1 cellular context compared by ENCODE assay signal in the genomic region with DNA sequence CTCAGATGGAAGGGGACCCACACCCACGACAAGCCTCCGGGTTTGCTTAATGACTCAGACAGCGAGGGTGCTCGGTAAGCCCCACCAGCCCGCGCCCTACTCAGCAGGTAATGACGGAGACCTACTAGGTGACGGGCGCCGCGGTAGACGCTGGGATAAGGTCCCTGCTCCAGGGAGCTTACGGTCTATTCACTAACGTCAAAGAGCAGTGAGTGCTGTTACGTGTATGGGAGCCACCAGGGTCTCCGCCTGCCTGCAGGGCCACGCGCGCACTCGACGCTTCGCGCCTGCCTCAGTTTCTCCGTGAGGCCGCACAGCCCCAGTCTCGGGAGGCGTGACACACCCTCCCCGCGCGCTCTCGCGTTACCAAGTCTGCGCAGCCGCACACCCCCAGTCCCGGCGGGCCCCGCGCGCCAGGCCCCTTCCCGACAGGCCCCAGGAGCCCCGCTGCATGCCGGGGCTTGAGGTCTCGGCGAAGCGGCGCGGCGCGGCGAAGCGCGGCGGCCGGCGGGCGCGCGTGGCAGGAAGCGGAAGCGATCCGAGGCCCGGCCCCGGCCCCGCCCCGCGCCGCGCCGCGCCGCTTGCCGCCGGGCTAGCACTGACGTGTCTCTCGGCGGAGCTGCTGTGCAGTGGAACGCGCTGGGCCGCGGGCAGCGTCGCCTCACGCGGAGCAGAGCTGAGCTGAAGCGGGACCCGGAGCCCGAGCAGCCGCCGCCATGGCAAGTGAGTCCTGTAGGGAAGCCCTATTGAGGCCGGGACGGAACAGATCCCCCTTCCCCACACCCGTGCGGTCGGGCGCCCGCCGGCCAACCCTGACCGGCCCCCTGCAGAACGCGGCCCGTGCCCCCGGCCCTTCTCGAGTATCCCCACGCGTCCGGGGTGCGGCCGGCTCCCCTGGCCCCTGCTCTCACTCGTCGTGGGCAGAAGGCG.
A peak's percentile ranks its signal among the peaks of the same experiment; 100 is the strongest.
TF ChIP-seq lines count a peak whose summit lies in the region.

A gene (plus strand): TSS at position 601 of the 930 bp plus-strand sequence. CDS start 116 bp downstream, at position 717.

TF ChIP-seq in WTC11, 78 proteins besides CTCF, POLR2A, EP300 and RAD21 (continued from another document and continues in another):
- TF ChIP-seq, protein P1, sequence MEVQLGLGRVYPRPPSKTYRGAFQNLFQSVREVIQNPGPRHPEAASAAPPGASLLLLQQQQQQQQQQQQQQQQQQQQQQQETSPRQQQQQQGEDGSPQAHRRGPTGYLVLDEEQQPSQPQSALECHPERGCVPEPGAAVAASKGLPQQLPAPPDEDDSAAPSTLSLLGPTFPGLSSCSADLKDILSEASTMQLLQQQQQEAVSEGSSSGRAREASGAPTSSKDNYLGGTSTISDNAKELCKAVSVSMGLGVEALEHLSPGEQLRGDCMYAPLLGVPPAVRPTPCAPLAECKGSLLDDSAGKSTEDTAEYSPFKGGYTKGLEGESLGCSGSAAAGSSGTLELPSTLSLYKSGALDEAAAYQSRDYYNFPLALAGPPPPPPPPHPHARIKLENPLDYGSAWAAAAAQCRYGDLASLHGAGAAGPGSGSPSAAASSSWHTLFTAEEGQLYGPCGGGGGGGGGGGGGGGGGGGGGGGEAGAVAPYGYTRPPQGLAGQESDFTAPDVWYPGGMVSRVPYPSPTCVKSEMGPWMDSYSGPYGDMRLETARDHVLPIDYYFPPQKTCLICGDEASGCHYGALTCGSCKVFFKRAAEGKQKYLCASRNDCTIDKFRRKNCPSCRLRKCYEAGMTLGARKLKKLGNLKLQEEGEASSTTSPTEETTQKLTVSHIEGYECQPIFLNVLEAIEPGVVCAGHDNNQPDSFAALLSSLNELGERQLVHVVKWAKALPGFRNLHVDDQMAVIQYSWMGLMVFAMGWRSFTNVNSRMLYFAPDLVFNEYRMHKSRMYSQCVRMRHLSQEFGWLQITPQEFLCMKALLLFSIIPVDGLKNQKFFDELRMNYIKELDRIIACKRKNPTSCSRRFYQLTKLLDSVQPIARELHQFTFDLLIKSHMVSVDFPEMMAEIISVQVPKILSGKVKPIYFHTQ (CRISPR knock-in tag; IDR thresholded peaks at IDR 0.05): no peak
- TF ChIP-seq CREB1 (CRISPR knock-in tag; IDR thresholded peaks at IDR 0.05): no peak
- TF ChIP-seq IRF2 (CRISPR knock-in tag; IDR thresholded peaks at IDR 0.05; ENCODE audit: borderline replicate concordance, low read depth): no peak
- TF ChIP-seq ZBTB21 (CRISPR knock-in tag; IDR thresholded peaks at IDR 0.05; ENCODE audit: borderline replicate concordance): peak; percentile 16; the same call in 1 of the 2 replicates
- TF ChIP-seq FOXK1 (CRISPR knock-in tag; IDR thresholded peaks at IDR 0.05): peak; percentile 14; the same call in 1 of the 2 replicates
- no peak for TF ChIP-seq JAZF1 (CRISPR knock-in tag; IDR thresholded peaks at IDR 0.05)
- TF ChIP-seq, protein P2, sequence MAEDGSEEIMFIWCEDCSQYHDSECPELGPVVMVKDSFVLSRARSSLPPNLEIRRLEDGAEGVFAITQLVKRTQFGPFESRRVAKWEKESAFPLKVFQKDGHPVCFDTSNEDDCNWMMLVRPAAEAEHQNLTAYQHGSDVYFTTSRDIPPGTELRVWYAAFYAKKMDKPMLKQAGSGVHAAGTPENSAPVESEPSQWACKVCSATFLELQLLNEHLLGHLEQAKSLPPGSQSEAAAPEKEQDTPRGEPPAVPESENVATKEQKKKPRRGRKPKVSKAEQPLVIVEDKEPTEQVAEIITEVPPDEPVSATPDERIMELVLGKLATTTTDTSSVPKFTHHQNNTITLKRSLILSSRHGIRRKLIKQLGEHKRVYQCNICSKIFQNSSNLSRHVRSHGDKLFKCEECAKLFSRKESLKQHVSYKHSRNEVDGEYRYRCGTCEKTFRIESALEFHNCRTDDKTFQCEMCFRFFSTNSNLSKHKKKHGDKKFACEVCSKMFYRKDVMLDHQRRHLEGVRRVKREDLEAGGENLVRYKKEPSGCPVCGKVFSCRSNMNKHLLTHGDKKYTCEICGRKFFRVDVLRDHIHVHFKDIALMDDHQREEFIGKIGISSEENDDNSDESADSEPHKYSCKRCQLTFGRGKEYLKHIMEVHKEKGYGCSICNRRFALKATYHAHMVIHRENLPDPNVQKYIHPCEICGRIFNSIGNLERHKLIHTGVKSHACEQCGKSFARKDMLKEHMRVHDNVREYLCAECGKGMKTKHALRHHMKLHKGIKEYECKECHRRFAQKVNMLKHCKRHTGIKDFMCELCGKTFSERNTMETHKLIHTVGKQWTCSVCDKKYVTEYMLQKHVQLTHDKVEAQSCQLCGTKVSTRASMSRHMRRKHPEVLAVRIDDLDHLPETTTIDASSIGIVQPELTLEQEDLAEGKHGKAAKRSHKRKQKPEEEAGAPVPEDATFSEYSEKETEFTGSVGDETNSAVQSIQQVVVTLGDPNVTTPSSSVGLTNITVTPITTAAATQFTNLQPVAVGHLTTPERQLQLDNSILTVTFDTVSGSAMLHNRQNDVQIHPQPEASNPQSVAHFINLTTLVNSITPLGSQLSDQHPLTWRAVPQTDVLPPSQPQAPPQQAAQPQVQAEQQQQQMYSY (CRISPR knock-in tag; IDR thresholded peaks at IDR 0.05): peak; percentile 23; the same call in 1 of the 2 replicates
- peak; percentile 94; the same call in 1 of the 2 replicates for TF ChIP-seq KAT7 (CRISPR knock-in tag; IDR thresholded peaks at IDR 0.05; ENCODE audit: borderline replicate concordance)
- no peak for TF ChIP-seq ZNF232 (CRISPR knock-in tag; IDR thresholded peaks at IDR 0.05)
- TF ChIP-seq HMGA2 (CRISPR knock-in tag; IDR thresholded peaks at IDR 0.05): no peak
- TF ChIP-seq, protein P3, sequence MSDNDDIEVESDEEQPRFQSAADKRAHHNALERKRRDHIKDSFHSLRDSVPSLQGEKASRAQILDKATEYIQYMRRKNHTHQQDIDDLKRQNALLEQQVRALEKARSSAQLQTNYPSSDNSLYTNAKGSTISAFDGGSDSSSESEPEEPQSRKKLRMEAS (CRISPR knock-in tag; IDR thresholded peaks at IDR 0.05): peak; percentile 92
- TF ChIP-seq, protein P4, sequence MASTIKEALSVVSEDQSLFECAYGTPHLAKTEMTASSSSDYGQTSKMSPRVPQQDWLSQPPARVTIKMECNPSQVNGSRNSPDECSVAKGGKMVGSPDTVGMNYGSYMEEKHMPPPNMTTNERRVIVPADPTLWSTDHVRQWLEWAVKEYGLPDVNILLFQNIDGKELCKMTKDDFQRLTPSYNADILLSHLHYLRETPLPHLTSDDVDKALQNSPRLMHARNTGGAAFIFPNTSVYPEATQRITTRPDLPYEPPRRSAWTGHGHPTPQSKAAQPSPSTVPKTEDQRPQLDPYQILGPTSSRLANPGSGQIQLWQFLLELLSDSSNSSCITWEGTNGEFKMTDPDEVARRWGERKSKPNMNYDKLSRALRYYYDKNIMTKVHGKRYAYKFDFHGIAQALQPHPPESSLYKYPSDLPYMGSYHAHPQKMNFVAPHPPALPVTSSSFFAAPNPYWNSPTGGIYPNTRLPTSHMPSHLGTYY (CRISPR knock-in tag; IDR thresholded peaks at IDR 0.05): no peak
- TF ChIP-seq RORB (CRISPR knock-in tag; IDR thresholded peaks at IDR 0.05): no peak
- TF ChIP-seq, protein P5, sequence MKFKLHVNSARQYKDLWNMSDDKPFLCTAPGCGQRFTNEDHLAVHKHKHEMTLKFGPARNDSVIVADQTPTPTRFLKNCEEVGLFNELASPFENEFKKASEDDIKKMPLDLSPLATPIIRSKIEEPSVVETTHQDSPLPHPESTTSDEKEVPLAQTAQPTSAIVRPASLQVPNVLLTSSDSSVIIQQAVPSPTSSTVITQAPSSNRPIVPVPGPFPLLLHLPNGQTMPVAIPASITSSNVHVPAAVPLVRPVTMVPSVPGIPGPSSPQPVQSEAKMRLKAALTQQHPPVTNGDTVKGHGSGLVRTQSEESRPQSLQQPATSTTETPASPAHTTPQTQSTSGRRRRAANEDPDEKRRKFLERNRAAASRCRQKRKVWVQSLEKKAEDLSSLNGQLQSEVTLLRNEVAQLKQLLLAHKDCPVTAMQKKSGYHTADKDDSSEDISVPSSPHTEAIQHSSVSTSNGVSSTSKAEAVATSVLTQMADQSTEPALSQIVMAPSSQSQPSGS (CRISPR knock-in tag; IDR thresholded peaks at IDR 0.05; ENCODE audit: borderline replicate concordance, low read depth): no peak
- TF ChIP-seq, protein P6, sequence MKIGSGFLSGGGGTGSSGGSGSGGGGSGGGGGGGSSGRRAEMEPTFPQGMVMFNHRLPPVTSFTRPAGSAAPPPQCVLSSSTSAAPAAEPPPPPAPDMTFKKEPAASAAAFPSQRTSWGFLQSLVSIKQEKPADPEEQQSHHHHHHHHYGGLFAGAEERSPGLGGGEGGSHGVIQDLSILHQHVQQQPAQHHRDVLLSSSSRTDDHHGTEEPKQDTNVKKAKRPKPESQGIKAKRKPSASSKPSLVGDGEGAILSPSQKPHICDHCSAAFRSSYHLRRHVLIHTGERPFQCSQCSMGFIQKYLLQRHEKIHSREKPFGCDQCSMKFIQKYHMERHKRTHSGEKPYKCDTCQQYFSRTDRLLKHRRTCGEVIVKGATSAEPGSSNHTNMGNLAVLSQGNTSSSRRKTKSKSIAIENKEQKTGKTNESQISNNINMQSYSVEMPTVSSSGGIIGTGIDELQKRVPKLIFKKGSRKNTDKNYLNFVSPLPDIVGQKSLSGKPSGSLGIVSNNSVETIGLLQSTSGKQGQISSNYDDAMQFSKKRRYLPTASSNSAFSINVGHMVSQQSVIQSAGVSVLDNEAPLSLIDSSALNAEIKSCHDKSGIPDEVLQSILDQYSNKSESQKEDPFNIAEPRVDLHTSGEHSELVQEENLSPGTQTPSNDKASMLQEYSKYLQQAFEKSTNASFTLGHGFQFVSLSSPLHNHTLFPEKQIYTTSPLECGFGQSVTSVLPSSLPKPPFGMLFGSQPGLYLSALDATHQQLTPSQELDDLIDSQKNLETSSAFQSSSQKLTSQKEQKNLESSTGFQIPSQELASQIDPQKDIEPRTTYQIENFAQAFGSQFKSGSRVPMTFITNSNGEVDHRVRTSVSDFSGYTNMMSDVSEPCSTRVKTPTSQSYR (CRISPR knock-in tag; IDR thresholded peaks at IDR 0.05): no peak
- TF ChIP-seq, protein P7, sequence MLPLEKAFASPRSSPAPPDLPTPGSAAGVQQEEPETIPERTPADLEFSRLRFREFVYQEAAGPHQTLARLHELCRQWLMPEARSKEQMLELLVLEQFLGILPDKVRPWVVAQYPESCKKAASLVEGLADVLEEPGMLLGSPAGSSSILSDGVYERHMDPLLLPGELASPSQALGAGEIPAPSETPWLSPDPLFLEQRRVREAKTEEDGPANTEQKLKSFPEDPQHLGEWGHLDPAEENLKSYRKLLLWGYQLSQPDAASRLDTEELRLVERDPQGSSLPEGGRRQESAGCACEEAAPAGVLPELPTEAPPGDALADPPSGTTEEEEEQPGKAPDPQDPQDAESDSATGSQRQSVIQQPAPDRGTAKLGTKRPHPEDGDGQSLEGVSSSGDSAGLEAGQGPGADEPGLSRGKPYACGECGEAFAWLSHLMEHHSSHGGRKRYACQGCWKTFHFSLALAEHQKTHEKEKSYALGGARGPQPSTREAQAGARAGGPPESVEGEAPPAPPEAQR (CRISPR knock-in tag; IDR thresholded peaks at IDR 0.05): no peak
- TF ChIP-seq EMX1 (CRISPR knock-in tag; IDR thresholded peaks at IDR 0.05): no peak
- TF ChIP-seq, protein P8, sequence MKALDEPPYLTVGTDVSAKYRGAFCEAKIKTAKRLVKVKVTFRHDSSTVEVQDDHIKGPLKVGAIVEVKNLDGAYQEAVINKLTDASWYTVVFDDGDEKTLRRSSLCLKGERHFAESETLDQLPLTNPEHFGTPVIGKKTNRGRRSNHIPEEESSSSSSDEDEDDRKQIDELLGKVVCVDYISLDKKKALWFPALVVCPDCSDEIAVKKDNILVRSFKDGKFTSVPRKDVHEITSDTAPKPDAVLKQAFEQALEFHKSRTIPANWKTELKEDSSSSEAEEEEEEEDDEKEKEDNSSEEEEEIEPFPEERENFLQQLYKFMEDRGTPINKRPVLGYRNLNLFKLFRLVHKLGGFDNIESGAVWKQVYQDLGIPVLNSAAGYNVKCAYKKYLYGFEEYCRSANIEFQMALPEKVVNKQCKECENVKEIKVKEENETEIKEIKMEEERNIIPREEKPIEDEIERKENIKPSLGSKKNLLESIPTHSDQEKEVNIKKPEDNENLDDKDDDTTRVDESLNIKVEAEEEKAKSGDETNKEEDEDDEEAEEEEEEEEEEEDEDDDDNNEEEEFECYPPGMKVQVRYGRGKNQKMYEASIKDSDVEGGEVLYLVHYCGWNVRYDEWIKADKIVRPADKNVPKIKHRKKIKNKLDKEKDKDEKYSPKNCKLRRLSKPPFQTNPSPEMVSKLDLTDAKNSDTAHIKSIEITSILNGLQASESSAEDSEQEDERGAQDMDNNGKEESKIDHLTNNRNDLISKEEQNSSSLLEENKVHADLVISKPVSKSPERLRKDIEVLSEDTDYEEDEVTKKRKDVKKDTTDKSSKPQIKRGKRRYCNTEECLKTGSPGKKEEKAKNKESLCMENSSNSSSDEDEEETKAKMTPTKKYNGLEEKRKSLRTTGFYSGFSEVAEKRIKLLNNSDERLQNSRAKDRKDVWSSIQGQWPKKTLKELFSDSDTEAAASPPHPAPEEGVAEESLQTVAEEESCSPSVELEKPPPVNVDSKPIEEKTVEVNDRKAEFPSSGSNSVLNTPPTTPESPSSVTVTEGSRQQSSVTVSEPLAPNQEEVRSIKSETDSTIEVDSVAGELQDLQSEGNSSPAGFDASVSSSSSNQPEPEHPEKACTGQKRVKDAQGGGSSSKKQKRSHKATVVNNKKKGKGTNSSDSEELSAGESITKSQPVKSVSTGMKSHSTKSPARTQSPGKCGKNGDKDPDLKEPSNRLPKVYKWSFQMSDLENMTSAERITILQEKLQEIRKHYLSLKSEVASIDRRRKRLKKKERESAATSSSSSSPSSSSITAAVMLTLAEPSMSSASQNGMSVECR (CRISPR knock-in tag; IDR thresholded peaks at IDR 0.05; ENCODE audit: borderline replicate concordance): no peak; the same call in 1 of the 2 replicates
- TF ChIP-seq ZNF416 (CRISPR knock-in tag; IDR thresholded peaks at IDR 0.05): no peak
- no peak for TF ChIP-seq TP53 (CRISPR knock-in tag; IDR thresholded peaks at IDR 0.05)
- TF ChIP-seq GABPB1 (CRISPR knock-in tag; IDR thresholded peaks at IDR 0.05): no peak
- TF ChIP-seq FOXJ3 (CRISPR knock-in tag; IDR thresholded peaks at IDR 0.05; ENCODE audit: borderline replicate concordance): no peak
- TF ChIP-seq NR1H2 (CRISPR knock-in tag; IDR thresholded peaks at IDR 0.05): no peak
- TF ChIP-seq, protein P9, sequence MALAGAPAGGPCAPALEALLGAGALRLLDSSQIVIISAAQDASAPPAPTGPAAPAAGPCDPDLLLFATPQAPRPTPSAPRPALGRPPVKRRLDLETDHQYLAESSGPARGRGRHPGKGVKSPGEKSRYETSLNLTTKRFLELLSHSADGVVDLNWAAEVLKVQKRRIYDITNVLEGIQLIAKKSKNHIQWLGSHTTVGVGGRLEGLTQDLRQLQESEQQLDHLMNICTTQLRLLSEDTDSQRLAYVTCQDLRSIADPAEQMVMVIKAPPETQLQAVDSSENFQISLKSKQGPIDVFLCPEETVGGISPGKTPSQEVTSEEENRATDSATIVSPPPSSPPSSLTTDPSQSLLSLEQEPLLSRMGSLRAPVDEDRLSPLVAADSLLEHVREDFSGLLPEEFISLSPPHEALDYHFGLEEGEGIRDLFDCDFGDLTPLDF (CRISPR knock-in tag; IDR thresholded peaks at IDR 0.05): no peak
